Comparison of ENCODE assay signal across 8 cellular contexts in the genomic region with DNA sequence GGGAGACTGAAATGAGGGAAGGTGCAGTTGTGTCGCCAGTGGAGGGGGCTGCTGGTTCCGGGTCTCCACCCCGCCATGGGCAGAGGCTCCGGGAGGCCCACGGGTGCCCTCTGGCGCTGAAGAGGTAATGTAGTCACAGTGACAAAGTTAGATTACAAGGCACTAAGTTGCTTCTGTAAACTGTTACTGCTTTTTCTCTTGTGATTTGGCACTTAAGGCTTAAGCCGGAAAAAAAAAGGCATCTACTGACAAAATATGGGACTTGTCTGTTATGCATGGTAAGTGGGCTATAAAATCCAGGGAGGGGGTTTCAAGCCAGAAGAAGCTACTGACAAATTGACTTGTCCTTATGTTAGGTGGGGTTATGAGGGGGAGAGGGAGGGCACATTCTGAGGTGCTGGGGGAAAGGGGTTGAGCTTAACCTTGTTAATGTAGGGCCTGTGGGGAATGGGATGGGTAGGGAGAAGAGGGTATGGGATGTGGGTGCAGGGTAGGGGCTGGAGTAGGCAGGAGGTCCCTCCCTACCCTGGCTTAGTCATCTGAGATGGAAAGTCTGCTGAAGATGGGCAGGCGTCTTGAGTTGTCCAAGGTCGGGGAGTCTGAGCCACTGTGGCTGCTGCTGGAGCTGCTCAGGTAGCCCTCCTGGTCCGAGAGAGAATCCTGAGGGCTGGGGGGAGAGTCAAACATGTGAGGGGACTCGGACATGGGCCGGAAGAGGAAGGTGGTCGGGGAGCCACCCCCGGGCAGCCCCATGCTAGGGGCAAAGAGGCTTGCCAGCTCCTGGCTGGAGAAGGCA. TPM values are rescaled to one million over a fixed set of nuclear protein-coding genes. Genes with fewer than 3 reads are reported as not detected.
DNase-seq lines count a peak whose midpoint lies in the region; ATAC-seq, FAIRE-seq and TF ChIP-seq lines count a peak whose summit lies in the region.

No MANE protein-coding gene starts in this region.

- peaks cover 22 to 31% (median 25%) of the 10 kb centered on the region in 3 donors for H3K4me1 ChIP-seq in pancreas
- H3K4me1 ChIP-seq in transverse colon, result peaks cover 0 to 62% (median 45%) of the 10 kb centered on the region in 4 donors

- H3K27ac Mint-ChIP-seq in activated naive CD4-positive, alpha-beta T cell treated with anti-CD3 and anti-CD28 coated beads, Interleukin-2, amount 50 U/mL, for 72 hours, result peak overlapping the region; percentile 98 to 99

- FAIRE-seq in pancreas (lab: Jason Lieb, UNC), result no peak

- peak; percentile 49 for TF ChIP-seq POLR2A in transverse colon (IDR thresholded peaks at IDR 0.05)

- H3K27me3 ChIP-seq in pancreas, result no peaks in the 10 kb centered on the region
- no peaks in the 10 kb centered on the region for H3K27me3 ChIP-seq in transverse colon

- intact Hi-C loops in head of caudate nucleus (cut with DNase I) (no loop called here), pancreas (cut with DNase I) (loop anchor here in 2 of 3 donors (5.0 to 10.0 kb wide), 3 partner anchors 264 to 544 kb away; no protein-coding TSS in a partner anchor), transverse colon (cut with DNase I; ENCODE audit: low total_unique reads) (no loop called here)

- no peaks in the 10 kb centered on the region for H3K9me3 ChIP-seq in pancreas
- H3K9me3 ChIP-seq in transverse colon, result no peaks in the 10 kb centered on the region

- TF ChIP-seq CTCF in pancreas (IDR thresholded peaks at IDR 0.05), result peak in 3 of 4 donors; percentile 19 to 44 (median 28)
- TF ChIP-seq CTCF in transverse colon (IDR thresholded peaks at IDR 0.05), result peak; percentile 58 to 77 (median 77)

- TF ChIP-seq EP300 in transverse colon (IDR thresholded peaks at IDR 0.05; ENCODE audit: low read depth), result no peak

- peaks cover 0 to 4% of the 10 kb centered on the region in 2 donors for H3K9me3 Mint-ChIP-seq in activated naive CD4-positive, alpha-beta T cell treated with anti-CD3 and anti-CD28 coated beads, Interleukin-2, amount 50 U/mL, for 72 hours

- peak; percentile 37 to 42 for ATAC-seq in activated naive CD4-positive, alpha-beta T cell treated with anti-CD3 and anti-CD28 coated beads, Interleukin-2, amount 50 U/mL, for 72 hours
- peak in 3 of 4 donors; percentile 5 to 13 (median 8) for ATAC-seq in pancreas

- H3K27ac ChIP-seq in pancreas, result peak overlapping the region; percentile 99 to 100 (median 99)
- peak overlapping the region; percentile 97 to 100 (median 98) for H3K27ac ChIP-seq in transverse colon

- in situ Hi-C loops in transverse colon (cut with MboI; ENCODE audit: low pct_ligation_motif_present in 1 of 4, low pct_unique_long_range_greater_than_20kb in 1 of 4, low sequenced_read_pairs in 3 of 4), result loop anchor here in 2 of 4 donors (10.0 kb wide), 1 partner anchor 544 kb away; no protein-coding TSS in a partner anchor

- peaks cover 0 to 25% (median 22%) of the 10 kb centered on the region in 3 donors for H3K36me3 ChIP-seq in pancreas
- H3K36me3 ChIP-seq in transverse colon, result peaks cover 0 to 31% (median 12%) of the 10 kb centered on the region in 4 donors

- 2 to 3% methylated on average over 14 of the region's 14 CpGs for WGBS in pancreas, 2 donors
- 6% methylated on average over 14 of the region's 14 CpGs; no CpG with 5 or more reads in 1 of the 2 donors for WGBS in transverse colon (ENCODE audit: low coverage in 1 of 2), 2 donors

- H3K4me3 ChIP-seq in pancreas (peak overlapping the region; percentile 73 to 85 (median 78)), transverse colon (peak overlapping the region; percentile 66 to 90 (median 80))

- DNase-seq in DMS153 treated with DMSO at 0.1 percent for 48 hours (lab: John Stamatoyannopoulos, UW; ENCODE audit: unreplicated experiment) (peak; percentile 48), Kasumi-1 (lab: John Stamatoyannopoulos, UW) (peak; percentile 87 to 91), SKM-1 (lab: John Stamatoyannopoulos, UW; ENCODE audit: unreplicated experiment) (peak; percentile 20), head of caudate nucleus (peak; percentile 68 to 92 (median 84)), pancreas (peak; percentile 79 to 91 (median 85)), transverse colon (peak; percentile 91), NCI-H187 treated with DMSO at 0.1 percent for 48 hours (lab: John Stamatoyannopoulos, UW) (no peak)
- DNase-seq in activated naive CD4-positive, alpha-beta T cell treated with anti-CD3 and anti-CD28 coated beads, Interleukin-2, amount 50 U/mL, for 72 hours (ENCODE audit: low spot score in 2 of 2), result peak; percentile 75 to 81

- peaks cover 54 to 66% of the 10 kb centered on the region in 2 donors for H3K36me3 Mint-ChIP-seq in activated naive CD4-positive, alpha-beta T cell treated with anti-CD3 and anti-CD28 coated beads, Interleukin-2, amount 50 U/mL, for 72 hours

RNA-seq across cellular contexts. Expression of gene ZFP36L1, which starts 3.7 kb away (rescaled TPM):
- total RNA-seq in activated naive CD4-positive, alpha-beta T cell treated with anti-CD3 and anti-CD28 coated beads, Interleukin-2, amount 50 U/mL, for 72 hours, result 100 to 1,000 TPM in 1 of 2 donors, 10 to 100 TPM in 1; 73.4 to 158 TPM
- total RNA-seq in pancreas, result 100 to 1,000 TPM; 121 to 310 (median 212) TPM
- polyA plus RNA-seq in pancreas, result 100 to 1,000 TPM in 1 of 2 donors, 10 to 100 TPM in 1; 63.7 to 150 TPM
- total RNA-seq in transverse colon, result 100 to 1,000 TPM; 180 to 712 (median 266) TPM

Comparison
In these comparisons a context has a peak if more than half of its experiments do, and no peak if none do; other contexts are left out.
1. intact Hi-C loops: an anchor here in pancreas (5.0 to 10.0 kb wide); none called in head of caudate nucleus and transverse colon.